Comparison of ENCODE assay signal across 8 cellular contexts in genomic region chr15:65916664-65917406, GRCh38. TPM values are rescaled to one million over a fixed set of nuclear protein-coding genes. Genes with fewer than 3 reads are reported as not detected.
DNase-seq lines count a peak whose midpoint lies in the region; ATAC-seq and TF ChIP-seq lines count a peak whose summit lies in the region.

No MANE protein-coding gene starts in this region.

- peak; percentile 46 for ATAC-seq in HG03196 (IDR thresholded peaks at IDR 0.05; ENCODE audit: unreplicated experiment)
- ATAC-seq in T-cell (replicated peaks in 1 of 4), result peak; percentile 9 to 93 (median 46)
- ATAC-seq in effector memory CD8-positive, alpha-beta T cell (replicated peaks), result peak; percentile 75

- H3K27ac Mint-ChIP-seq in T-cell, result peak overlapping the region in 1 of 2 donors; percentile 31
- H3K27ac Mint-ChIP-seq in effector memory CD8-positive, alpha-beta T cell, result peak overlapping the region; percentile 12 to 41

- no peaks in the 10 kb centered on the region for H3K9me3 ChIP-seq in DOHH2 (ENCODE audit: control insufficient read depth, insufficient read depth, low read length)

- no peaks in the 10 kb centered on the region for H3F3A ChIP-seq in DOHH2 (ENCODE audit: control insufficient read depth, insufficient read depth)

- POLR2A ChIA-PET in T-cell (lab: Charles Lee), result interaction anchor here in 1 of 2 donors (0.6 kb wide), 2 partner anchors 26 to 31 kb away, joined by 3 read pairs; no protein-coding TSS in a partner anchor

- H3K27ac ChIP-seq in DOHH2 (ENCODE audit: low read depth, low read length) (no peak overlapping the region), substantia nigra (ENCODE audit: low read depth, low read length, poor library complexity, severe bottlenecking) (peak overlapping the region; percentile 19)

- no peaks in the 10 kb centered on the region for H3K27me3 Mint-ChIP-seq in T-cell
- H3K27me3 Mint-ChIP-seq in effector memory CD8-positive, alpha-beta T cell, result no peaks in the 10 kb centered on the region

- DNase-seq in T-cell (peak in 1 of 34 experiments; percentile 3), mesenteric fat pad (ENCODE audit: low spot score) (peak; percentile 82), substantia nigra (lab: John Stamatoyannopoulos, UW) (peak in 47 of 49 donors; percentile 8 to 85 (median 59)), AML-193 (lab: John Stamatoyannopoulos, UW) (no peak)
- DNase-seq in effector memory CD8-positive, alpha-beta T cell, result no peak

- no peak overlapping the region for H3K4me3 ChIP-seq in DOHH2 (ENCODE audit: low read length)

- peak; percentile 19 for TF ChIP-seq CTCF in DOHH2 (IDR thresholded peaks at IDR 0.05; ENCODE audit: low read depth, low read length, poor library complexity, severe bottlenecking)

- peaks cover 5 to 25% (median 19%) of the 10 kb centered on the region in 3 donors for H3K4me1 Mint-ChIP-seq in T-cell
- peaks cover 3 to 10% of the 10 kb centered on the region in 2 donors for H3K4me1 Mint-ChIP-seq in effector memory CD8-positive, alpha-beta T cell (ENCODE audit: low read depth in 2 of 2)

- no peak overlapping the region for H3K4me2 ChIP-seq in DOHH2 (ENCODE audit: low read length)

- no peaks in the 10 kb centered on the region for H3K9me3 Mint-ChIP-seq in T-cell
- H3K9me3 Mint-ChIP-seq in effector memory CD8-positive, alpha-beta T cell, result no peaks in the 10 kb centered on the region

- no peaks in the 10 kb centered on the region for H3K27me3 ChIP-seq in DOHH2 (ENCODE audit: control insufficient read depth, low read length)

- H3K4me1 ChIP-seq in DOHH2 (ENCODE audit: control insufficient read depth, low read length), result peaks cover 12% of the 10 kb centered on the region

- H3K36me3 ChIP-seq in DOHH2 (ENCODE audit: control insufficient read depth, low read length), result peaks cover 52% of the 10 kb centered on the region

- H4K20me1 ChIP-seq in DOHH2 (ENCODE audit: control insufficient read depth, insufficient read depth, low read depth, low read length), result no peaks in the 10 kb centered on the region

- no peak overlapping the region for H3K4me3 Mint-ChIP-seq in T-cell
- no peak overlapping the region for H3K4me3 Mint-ChIP-seq in effector memory CD8-positive, alpha-beta T cell

- TF ChIP-seq POLR2A in GM19193 (IDR thresholded peaks at IDR 0.05; ENCODE audit: extremely low read depth, insufficient read depth, insufficient read length), result peak; percentile 12

- peaks cover 6% of the 10 kb centered on the region for H3K36me3 Mint-ChIP-seq in T-cell
- no peaks in the 10 kb centered on the region for H3K36me3 Mint-ChIP-seq in effector memory CD8-positive, alpha-beta T cell (ENCODE audit: insufficient read depth)

- CTCF ChIA-PET in T-cell (lab: Charles Lee), result no interaction called here

- no peaks in the 10 kb centered on the region for H3K9me2 ChIP-seq in DOHH2 (replicated peaks; ENCODE audit: control insufficient read depth, low read length)

- no peaks in the 10 kb centered on the region for H3K79me2 ChIP-seq in DOHH2 (ENCODE audit: control insufficient read depth, low read length)

RNA-seq across cellular contexts. Expression of gene RAB11A, which starts 47.5 kb away (rescaled TPM):
- 100 to 1,000 TPM in 1 of 5 donors, 10 to 100 TPM in 4; 82.4 to 103 (median 97.5) TPM for total RNA-seq in T-cell
- total RNA-seq in mesenteric fat pad, result 207 TPM

Comparison
In these comparisons a context has a peak if more than half of its experiments do, and no peak if none do; other contexts are left out.
1. DNase-seq: peak in mesenteric fat pad (single experiment) and substantia nigra (47 of 49); none in effector memory CD8-positive, alpha-beta T cell (0 of 3) and AML-193 (0 of 2).
2. Peak in every context shown above with its lines, with median percentiles within 50 percentile points of each other: ATAC-seq.